10 cellular contexts compared by ENCODE assay signal in the genomic region with DNA sequence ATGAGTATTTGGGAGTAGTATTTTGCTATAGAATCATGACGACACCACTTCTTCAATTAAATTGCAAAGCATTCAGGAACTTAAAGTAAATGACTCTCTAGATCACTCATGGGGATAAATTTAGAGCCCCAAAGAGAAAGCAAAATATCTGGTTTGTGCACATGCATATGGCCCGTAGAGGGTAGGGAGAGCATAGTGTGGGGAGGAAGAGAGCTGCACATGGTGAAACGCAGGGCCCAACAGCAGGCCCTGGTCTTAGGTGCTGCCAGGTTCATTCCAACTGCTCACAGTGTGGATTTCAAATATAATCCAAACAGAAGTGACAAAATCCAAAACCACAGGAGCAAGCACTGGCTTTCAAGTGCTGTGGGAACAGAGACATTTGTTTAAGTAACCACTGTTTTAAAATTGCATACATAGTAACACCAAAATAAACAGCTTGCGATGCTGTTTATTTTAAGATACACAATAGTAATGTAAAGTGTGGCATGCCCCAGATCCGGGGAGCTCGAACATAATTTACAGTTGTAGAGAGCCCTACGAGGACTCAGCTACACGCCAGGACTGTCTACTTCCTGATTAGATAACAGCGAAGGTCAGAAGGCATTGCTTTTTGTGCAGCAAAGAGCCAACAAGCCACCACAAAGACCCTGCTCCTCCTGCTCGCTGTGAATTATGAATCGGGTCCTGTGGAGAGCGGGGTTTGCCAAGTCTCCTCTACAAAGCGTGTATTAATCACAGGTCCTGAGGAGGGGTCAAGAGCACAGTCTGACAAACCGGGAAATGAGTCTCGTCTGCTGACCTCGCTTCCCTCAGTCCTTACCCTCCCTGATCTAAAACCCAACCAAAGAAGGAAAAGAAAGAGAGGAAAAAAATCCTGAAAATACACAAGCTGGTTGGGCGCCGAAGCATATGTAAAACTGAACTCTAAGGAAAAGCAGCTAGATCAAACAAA.
DNase-seq lines count a peak whose midpoint lies in the region; ATAC-seq and TF ChIP-seq lines count a peak whose summit lies in the region.
"Had no signal": no experiment of that assay in that cellular context is flagged by ENCODE, and none has a peak within 500 bp of the region (broad histone marks: within the 10 kb centered on the region; RNA-seq: fewer than 3 reads in every experiment).

No MANE protein-coding gene starts in this region.

- H3K27me3 ChIP-seq in SJSA1 (replicated peaks) = no peaks in the 10 kb centered on the region
- H3K27me3 ChIP-seq in gastroesophageal sphincter = no peaks in the 10 kb centered on the region

- H3K9me3 ChIP-seq in SJSA1 (replicated peaks) = no peaks in the 10 kb centered on the region
- H3K9me3 ChIP-seq in gastroesophageal sphincter = no peaks in the 10 kb centered on the region

- H3K4me1 Mint-ChIP-seq in HFFc6 (ENCODE audit: low read depth) = peaks cover 40% of the 10 kb centered on the region

- no peaks in the 10 kb centered on the region; the same call in 1 of the 2 replicates for H3K27me3 Mint-ChIP-seq in HFFc6 (ENCODE audit: insufficient read depth)

- TF ChIP-seq EP300 in gastroesophageal sphincter (IDR thresholded peaks at IDR 0.05) = no peak

- peaks cover 47% of the 10 kb centered on the region for H3K36me3 Mint-ChIP-seq in HFFc6 (ENCODE audit: low read depth)

- peaks cover 12% of the 10 kb centered on the region for H3K4me1 ChIP-seq in SJSA1 (replicated peaks)
- H3K4me1 ChIP-seq in gastroesophageal sphincter = peaks cover 7 to 58% (median 15%) of the 10 kb centered on the region in 3 donors

- DNase-seq in HFFc6 = no peak
- peak; percentile 48 to 73 for DNase-seq in SJSA1 (ENCODE audit: low read depth in 1 of 2, low spot score in 2 of 2)
- peak; percentile 30 for DNase-seq in pulmonary artery endothelial cell (ENCODE audit: low read depth, low spot score)
- no peak for DNase-seq in effector CD4-positive, alpha-beta T cell
- DNase-seq in DMS 273 treated with DMSO at 0.1 percent for 48 hours (lab: John Stamatoyannopoulos, UW) = no peak
- no peak for DNase-seq in occipital lobe (lab: John Stamatoyannopoulos, UW)
- DNase-seq: amygdala, NCI-H1105 treated with DMSO at 0.1 percent for 48 hours had no signal

- no peak for TF ChIP-seq CTCF in HFFc6 (IDR thresholded peaks at IDR 0.05)
- no peak for TF ChIP-seq CTCF in gastroesophageal sphincter (IDR thresholded peaks at IDR 0.05)

- 11 to 28% methylated on average over 10 to 15 of the region's 18 CpGs for WGBS in gastroesophageal sphincter (ENCODE audit: low coverage in 1 of 2), 2 donors

- H3K4me3 ChIP-seq in SJSA1 (no peak overlapping the region), gastroesophageal sphincter (peak overlapping the region in 1 of 2 donors; percentile 3)

- no peaks in the 10 kb centered on the region for H3K9me3 Mint-ChIP-seq in HFFc6

- H3K27ac ChIP-seq in SJSA1 (no peak overlapping the region), gastroesophageal sphincter (peak overlapping the region; percentile 65 to 84 (median 74))

- TF ChIP-seq POLR2A in gastroesophageal sphincter (IDR thresholded peaks at IDR 0.05) = no peak

- ATAC-seq in gastroesophageal sphincter (no peak), HG03159 (IDR thresholded peaks at IDR 0.05; ENCODE audit: unreplicated experiment) (no peak)

- H3K4me3 Mint-ChIP-seq in HFFc6 = 0 out of 2 replicates have a peak overlapping the region, but pooled peaks have one; percentile 21

- H3K27ac Mint-ChIP-seq in HFFc6 = no peak overlapping the region

- H3K36me3 ChIP-seq in SJSA1 (no peaks in the 10 kb centered on the region), gastroesophageal sphincter (no peaks in the 10 kb centered on the region)

Comparison
In these comparisons a context has a peak if more than half of its experiments do, and no peak if none do; other contexts are left out.
1. DNase-seq: peak in SJSA1 (2 of 2) and pulmonary artery endothelial cell (single experiment); none in HFFc6 (single experiment), effector CD4-positive, alpha-beta T cell (single experiment), DMS 273 treated with DMSO at 0.1 percent for 48 hours (single experiment) and occipital lobe (single experiment).